ENCODE assay signal across 8 cellular contexts in the genomic region with DNA sequence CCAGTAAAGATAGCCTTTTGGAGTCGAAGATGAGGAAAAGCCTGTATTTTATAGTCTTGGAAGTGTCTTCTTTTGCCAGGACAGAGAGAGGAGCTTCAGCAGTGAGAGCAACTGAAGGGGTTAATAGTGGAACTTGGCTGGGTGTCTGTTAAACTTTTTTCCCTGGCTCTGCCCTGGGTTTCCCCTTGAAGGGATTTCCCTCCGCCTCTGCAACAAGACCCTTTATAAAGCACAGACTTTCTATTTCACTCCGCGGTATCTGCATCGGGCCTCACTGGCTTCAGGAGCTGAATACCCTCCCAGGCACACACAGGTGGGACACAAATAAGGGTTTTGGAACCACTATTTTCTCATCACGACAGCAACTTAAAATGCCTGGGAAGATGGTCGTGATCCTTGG. TPM values are rescaled to one million over a fixed set of nuclear protein-coding genes. Genes with fewer than 3 reads are reported as not detected.
DNase-seq lines count a peak whose midpoint lies in the region; ATAC-seq and TF ChIP-seq lines count a peak whose summit lies in the region.

A gene with protein sequence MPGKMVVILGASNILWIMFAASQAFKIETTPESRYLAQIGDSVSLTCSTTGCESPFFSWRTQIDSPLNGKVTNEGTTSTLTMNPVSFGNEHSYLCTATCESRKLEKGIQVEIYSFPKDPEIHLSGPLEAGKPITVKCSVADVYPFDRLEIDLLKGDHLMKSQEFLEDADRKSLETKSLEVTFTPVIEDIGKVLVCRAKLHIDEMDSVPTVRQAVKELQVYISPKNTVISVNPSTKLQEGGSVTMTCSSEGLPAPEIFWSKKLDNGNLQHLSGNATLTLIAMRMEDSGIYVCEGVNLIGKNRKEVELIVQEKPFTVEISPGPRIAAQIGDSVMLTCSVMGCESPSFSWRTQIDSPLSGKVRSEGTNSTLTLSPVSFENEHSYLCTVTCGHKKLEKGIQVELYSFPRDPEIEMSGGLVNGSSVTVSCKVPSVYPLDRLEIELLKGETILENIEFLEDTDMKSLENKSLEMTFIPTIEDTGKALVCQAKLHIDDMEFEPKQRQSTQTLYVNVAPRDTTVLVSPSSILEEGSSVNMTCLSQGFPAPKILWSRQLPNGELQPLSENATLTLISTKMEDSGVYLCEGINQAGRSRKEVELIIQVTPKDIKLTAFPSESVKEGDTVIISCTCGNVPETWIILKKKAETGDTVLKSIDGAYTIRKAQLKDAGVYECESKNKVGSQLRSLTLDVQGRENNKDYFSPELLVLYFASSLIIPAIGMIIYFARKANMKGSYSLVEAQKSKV (plus strand): TSS at position 253 of the 400 bp plus-strand sequence. CDS start 119 bp downstream, at position 372.

- H3K36me3 Mint-ChIP-seq in mesothelial cell of epicardium: no peaks in the 10 kb centered on the region
- no peaks in the 10 kb centered on the region for H3K36me3 Mint-ChIP-seq in activated T-cell treated with anti-CD3 and anti-CD28 coated beads, Interleukin-2, amount 50 U/mL, for 24 hours (ENCODE audit: low read depth)

- H3K27ac Mint-ChIP-seq in mesothelial cell of epicardium: peak within 1 kb of the TSS; percentile 75
- H3K27ac Mint-ChIP-seq in activated T-cell treated with anti-CD3 and anti-CD28 coated beads, Interleukin-2, amount 50 U/mL, for 24 hours: no peak within 1 kb of the TSS

- peaks cover 4% of the 10 kb centered on the region for H3K27me3 Mint-ChIP-seq in mesothelial cell of epicardium (ENCODE audit: low read depth)
- peaks cover 14% of the 10 kb centered on the region for H3K27me3 Mint-ChIP-seq in activated T-cell treated with anti-CD3 and anti-CD28 coated beads, Interleukin-2, amount 50 U/mL, for 24 hours

- peaks cover 14% of the 10 kb centered on the region for H3K4me1 Mint-ChIP-seq in mesothelial cell of epicardium
- H3K4me1 Mint-ChIP-seq in activated T-cell treated with anti-CD3 and anti-CD28 coated beads, Interleukin-2, amount 50 U/mL, for 24 hours (ENCODE audit: low read depth): peaks cover 13% of the 10 kb centered on the region

- intact Hi-C loops in Right ventricle myocardium superior (cut with DNase I) (no loop called here), cardiac septum (cut with DNase I) (loop anchor here (10.0 kb wide), 1 partner anchor 195 kb away; no protein-coding TSS in a partner anchor)

- no peak for TF ChIP-seq CTCF in mesothelial cell of epicardium (IDR thresholded peaks at IDR 0.05; ENCODE audit: unreplicated experiment)

- ATAC-seq in Right ventricle myocardium superior (ENCODE audit: poor library complexity) (peak; percentile 62), HG02840 (IDR thresholded peaks at IDR 0.05; ENCODE audit: low FRiP score, unreplicated experiment) (no peak), GM19324 (IDR thresholded peaks at IDR 0.05; ENCODE audit: low FRiP score, unreplicated experiment) (no peak)

- H3K9me3 Mint-ChIP-seq in mesothelial cell of epicardium: no peaks in the 10 kb centered on the region
- no peaks in the 10 kb centered on the region for H3K9me3 Mint-ChIP-seq in activated T-cell treated with anti-CD3 and anti-CD28 coated beads, Interleukin-2, amount 50 U/mL, for 24 hours

- peak within 1 kb of the TSS; percentile 64 for H3K4me3 Mint-ChIP-seq in mesothelial cell of epicardium
- no peak within 1 kb of the TSS for H3K4me3 Mint-ChIP-seq in activated T-cell treated with anti-CD3 and anti-CD28 coated beads, Interleukin-2, amount 50 U/mL, for 24 hours

- DNase-seq in Right ventricle myocardium superior (no peak), cardiac septum (ENCODE audit: low spot score) (no peak), cerebellum (ENCODE audit: low spot score) (no peak), mesothelial cell of epicardium (ENCODE audit: low spot score in 2 of 2, unreplicated experiment in 2 of 2) (peak in 1 of 2 experiments; percentile 18)
- no peak for DNase-seq in activated naive CD4-positive, alpha-beta T cell (lab: John Stamatoyannopoulos, UW)
- DNase-seq in activated T-cell treated with anti-CD3 and anti-CD28 coated beads, Interleukin-2, amount 50 U/mL, for 24 hours: no peak

RNA-seq across cellular contexts. Expression of the gene that starts here (rescaled TPM):
- total RNA-seq in Right ventricle myocardium superior (2.5 TPM), cardiac septum (6.9 TPM), cerebellum (22.4 TPM), mesothelial cell of epicardium (30.8 to 35.6 TPM (median 33.6 TPM) in 3 replicates)
